In the genomic region with DNA sequence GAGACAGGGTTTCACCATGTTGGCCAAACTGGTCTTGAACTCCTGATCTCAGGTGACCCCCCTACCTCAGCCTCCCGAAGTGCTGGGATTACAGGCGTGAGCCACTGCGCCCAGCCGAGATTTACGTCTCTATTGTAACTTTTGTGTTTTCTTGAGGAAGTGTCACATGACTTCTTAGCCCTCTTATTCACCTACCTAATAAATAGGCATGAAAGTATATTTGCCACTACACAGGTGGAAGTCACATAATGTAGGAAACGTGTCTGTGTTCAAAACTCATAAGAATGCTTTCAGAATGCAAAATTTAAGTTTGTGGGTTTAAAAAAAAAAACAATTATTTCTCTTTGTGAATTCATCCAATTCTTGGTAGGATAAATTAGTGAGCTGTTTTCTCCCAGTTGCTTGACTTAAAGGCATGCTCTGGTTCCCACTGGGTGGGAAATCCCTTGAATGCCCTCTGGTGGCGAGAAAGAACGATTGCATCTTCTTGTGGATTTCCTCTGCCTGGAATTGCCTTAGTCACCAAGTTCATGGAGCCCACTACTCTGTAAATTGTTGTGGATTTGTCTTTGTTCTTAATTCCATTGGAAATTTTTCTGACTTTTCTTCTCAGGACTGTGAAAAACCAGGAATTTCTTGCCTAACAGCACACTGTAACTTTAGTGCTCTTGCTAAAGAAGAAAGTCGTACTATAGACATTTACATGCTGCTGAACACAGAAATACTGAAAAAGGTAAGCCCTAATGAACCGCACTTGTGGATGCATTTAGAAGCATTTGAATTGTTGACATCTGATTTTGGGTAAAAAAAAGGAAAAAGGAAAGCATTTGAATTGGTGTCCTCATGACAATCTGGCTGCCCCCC, we compare ENCODE assay signal across 8 cellular contexts.
DNase-seq lines count a peak whose midpoint lies in the region; ATAC-seq, FAIRE-seq and TF ChIP-seq lines count a peak whose summit lies in the region.

No MANE protein-coding gene starts in this region.

- ATAC-seq in HG03354 (IDR thresholded peaks at IDR 0.05; ENCODE audit: poor library complexity, severe bottlenecking, unreplicated experiment), result peak; percentile 79
- no peak for ATAC-seq in GM19467 (IDR thresholded peaks at IDR 0.05; ENCODE audit: unreplicated experiment)

- H3K4me2 ChIP-seq in hepatocyte, result no peak overlapping the region
- H3K4me2 ChIP-seq in smooth muscle cell, result no peak overlapping the region

- H3K79me2 ChIP-seq in hepatocyte (no peaks in the 10 kb centered on the region), smooth muscle cell (ENCODE audit: low read depth) (no peaks in the 10 kb centered on the region)

- FAIRE-seq in G401.6 (lab: Jason Lieb, UNC), result peak; percentile 95

- WGBS in hepatocyte (ENCODE audit: low lambda C conversion rate, missing lambda C conversion rate), result 39% methylated on average over 10 of the region's 10 CpGs
- WGBS in smooth muscle cell (ENCODE audit: low lambda C conversion rate), result 48% methylated on average over 10 of the region's 10 CpGs

- H3K9me2 ChIP-seq in hepatocyte (replicated peaks; ENCODE audit: insufficient read depth), result no peaks in the 10 kb centered on the region

- DNase-seq in 8988T (peak; percentile 69), NCI-H510A treated with DMSO at 0.1 percent for 48 hours (lab: John Stamatoyannopoulos, UW) (peak; percentile 50), astrocyte of the hippocampus (ENCODE audit: low read depth, low spot score) (peak; percentile 89), hepatocyte (ENCODE audit: low spot score) (peak; percentile 87), smooth muscle cell (lab: John Stamatoyannopoulos, UW; ENCODE audit: unreplicated experiment) (no peak)

- H3K4me1 ChIP-seq in hepatocyte (ENCODE audit: insufficient read depth) (no peaks in the 10 kb centered on the region), smooth muscle cell (ENCODE audit: low read depth) (no peaks in the 10 kb centered on the region)

- H3K27me3 ChIP-seq in hepatocyte (no peaks in the 10 kb centered on the region), smooth muscle cell (ENCODE audit: low read depth) (peaks cover 14% of the 10 kb centered on the region)

- TF ChIP-seq CTCF in hepatocyte (IDR thresholded peaks at IDR 0.05; ENCODE audit: poor library complexity) (peak; percentile 84), smooth muscle cell (IDR thresholded peaks at IDR 0.05; ENCODE audit: borderline replicate concordance, insufficient read depth, poor library complexity, severe bottlenecking) (peak; percentile 80)

- no peak overlapping the region for H3K9ac ChIP-seq in smooth muscle cell (ENCODE audit: low read depth)

- peaks cover 4% of the 10 kb centered on the region for H3K9me3 ChIP-seq in hepatocyte (ENCODE audit: low read depth)
- H3K9me3 ChIP-seq in smooth muscle cell (replicated peaks; ENCODE audit: low read depth), result no peaks in the 10 kb centered on the region

- H3F3A ChIP-seq in smooth muscle cell (ENCODE audit: low read depth), result no peaks in the 10 kb centered on the region

- no peak overlapping the region for H2AFZ ChIP-seq in hepatocyte
- H2AFZ ChIP-seq in smooth muscle cell (ENCODE audit: low read depth), result no peak overlapping the region

- H3K4me3 ChIP-seq in hepatocyte, result no peak overlapping the region
- no peak overlapping the region for H3K4me3 ChIP-seq in smooth muscle cell

- no peaks in the 10 kb centered on the region for H4K20me1 ChIP-seq in hepatocyte (ENCODE audit: insufficient read depth, poor library complexity, severe bottlenecking)
- no peaks in the 10 kb centered on the region for H4K20me1 ChIP-seq in smooth muscle cell (ENCODE audit: low read depth)

- H3K36me3 ChIP-seq in hepatocyte (replicated peaks; ENCODE audit: insufficient read depth, low read depth), result no peaks in the 10 kb centered on the region
- H3K36me3 ChIP-seq in smooth muscle cell (ENCODE audit: low read depth), result no peaks in the 10 kb centered on the region

- H3K27ac ChIP-seq in hepatocyte, result no peak overlapping the region
- no peak overlapping the region for H3K27ac ChIP-seq in smooth muscle cell (ENCODE audit: low read depth)
